Comparison of ENCODE assay signal across 30 cellular contexts in genomic region chr1:167387251-167387910, GRCh38.
A peak's percentile ranks its signal among the peaks of the same experiment; 100 is the strongest.
DNase-seq lines count a peak whose midpoint lies in the region; ATAC-seq, FAIRE-seq and TF ChIP-seq lines count a peak whose summit lies in the region.
"Had no signal": no experiment of that assay in that cellular context is flagged by ENCODE, and none has a peak within 500 bp of the region (broad histone marks: within the 10 kb centered on the region; RNA-seq: fewer than 3 reads in every experiment).

No MANE protein-coding gene starts in this region.

- in situ Hi-C loops in HepG2 (cut with HindIII; ENCODE audit: extremely low pct_ligation_motif_present, low pct_unique_long_range_greater_than_20kb), result no loop called here

- H2BK15ac ChIP-seq in H9 (ENCODE audit: low read depth, low read length), result no peak overlapping the region

- H3K4me2 ChIP-seq in H9 (ENCODE audit: insufficient read depth, insufficient read length, low read length), result no peak overlapping the region
- no peak overlapping the region for H3K4me2 ChIP-seq in HepG2 (ENCODE audit: low read depth, low read length)

- H2BK12ac ChIP-seq in H9 (ENCODE audit: insufficient read length, low read depth, low read length), result no peak overlapping the region

- no peak overlapping the region for H2BK20ac ChIP-seq in H9 (ENCODE audit: low read depth, low read length, poor library complexity, severe bottlenecking)

- H3K9me3 ChIP-seq in H9 (ENCODE audit: control insufficient read depth, low read depth, low read length) (no peaks in the 10 kb centered on the region), HepG2 (ENCODE audit: low read length) (no peaks in the 10 kb centered on the region)
- H3K9me3 ChIP-seq: colonic mucosa, MG63, SJSA1, upper lobe of left lung had no signal

- no CpG with 5 or more reads among the region's 7 CpGs for WGBS in H9 (ENCODE audit: extremely low coverage, insufficient read length, low lambda C conversion rate)
- 92% methylated on average over 7 of the region's 7 CpGs for WGBS in HepG2 (ENCODE audit: low lambda C conversion rate)

- H3K36me3 ChIP-seq in HepG2 (replicated peaks in 1 of 2; ENCODE audit: control insufficient read depth in 1 of 2, insufficient read depth in 2 of 2, low read length in 2 of 2), result peaks cover 3 to 23% of the 10 kb centered on the region in 2 experiments; a peak in 4 of 5 replicates
- H3K36me3 ChIP-seq: colonic mucosa had no signal

- TF ChIP-seq POLR2A in HepG2 (IDR thresholded peaks at IDR 0.05; ENCODE audit: insufficient read depth in 1 of 2, low read depth in 2 of 2, low read length in 2 of 2), result no peak

- ATAC-seq in HepG2, result no peak
- ATAC-seq in stimulated activated effector memory CD8-positive, alpha-beta T cell treated with anti-CD3 and anti-CD28 coated beads, Interleukin-12 subunit alpha, Interleukin-12 subunit beta, amount 100 ng/mL, for 72 hours, result peak; percentile 19
- no peak for ATAC-seq in foreskin keratinocyte
- ATAC-seq: esophagus mucosa; naive thymus-derived CD8-positive, alpha-beta T cell had no signal

- no peak overlapping the region for H3K4ac ChIP-seq in H9 (ENCODE audit: low read depth, low read length)

- no peaks in the 10 kb centered on the region for H3K23me2 ChIP-seq in H9 (ENCODE audit: insufficient read length, low read depth, low read length, poor library complexity, severe bottlenecking)

- H4K20me1 ChIP-seq in H9 (ENCODE audit: control insufficient read depth, insufficient read depth, insufficient read length) (no peaks in the 10 kb centered on the region), HepG2 (ENCODE audit: insufficient read depth, low read length) (no peaks in the 10 kb centered on the region)

- TF ChIP-seq RAD21 in HepG2 (CRISPR knock-in tag; IDR thresholded peaks at IDR 0.05), result no peak

- peak overlapping the region in 2 of 3 experiments; percentile 26 to 88; a peak in 2 of 7 replicates for H3K27ac Mint-ChIP-seq in H9
- no peak overlapping the region for H3K27ac Mint-ChIP-seq in stimulated activated effector memory CD8-positive, alpha-beta T cell treated with anti-CD3 and anti-CD28 coated beads, Interleukin-12 subunit alpha, Interleukin-12 subunit beta, amount 100 ng/mL, for 72 hours
- no peak overlapping the region for H3K27ac Mint-ChIP-seq in activated CD4-positive, alpha-beta memory T cell treated with anti-CD3 and anti-CD28 coated beads, Interleukin-2, amount 10 ng/mL, durations not matched to agents 7 days and 5 days
- H3K27ac Mint-ChIP-seq: CD4-positive, CD25-positive, alpha-beta regulatory T cell had no signal

- intact Hi-C loops in HepG2 (cut with micrococcal nuclease; ENCODE audit: unreplicated experiment), result no loop called here

- H3K79me2 ChIP-seq in H9 (ENCODE audit: insufficient read depth, low read length), result no peaks in the 10 kb centered on the region
- H3K79me2 ChIP-seq in HepG2 (ENCODE audit: insufficient read depth, low read length), result no peaks in the 10 kb centered on the region

- no peak overlapping the region for H4K8ac ChIP-seq in H9 (replicated peaks; ENCODE audit: insufficient read length, low read depth, low read length)

- CTCF ChIA-PET in HepG2 (lab: Yijun Ruan, JAX; ENCODE audit: low intra/inter-chr PET ratio, low total read pairs), result no interaction called here
- CTCF ChIA-PET in activated CD4-positive, alpha-beta memory T cell treated with anti-CD3 and anti-CD28 coated beads, Interleukin-2, amount 10 ng/mL, durations not matched to agents 7 days and 5 days (lab: Charles Lee), result interaction anchor here (0.6 to 1.4 kb wide), 2 partner anchors 15 to 120 kb away, joined by 3 to 6 read pairs; no protein-coding TSS in a partner anchor

- H3K27me3 ChIP-seq in H9 (ENCODE audit: insufficient read depth, low read length) (no peaks in the 10 kb centered on the region), HepG2 (ENCODE audit: control insufficient read depth in 1 of 2, insufficient read depth in 2 of 2, low read length in 2 of 2) (no peaks in the 10 kb centered on the region), foreskin keratinocyte (no peaks in the 10 kb centered on the region)
- H3K27me3 ChIP-seq: colonic mucosa, MG63, SJSA1, upper lobe of left lung had no signal

- no peak overlapping the region for H3K4me3 ChIP-seq in HepG2 (replicated peaks in 1 of 3; ENCODE audit: insufficient read depth in 1 of 3, low read depth in 2 of 3, low read length in 3 of 3)
- H3K4me3 ChIP-seq: colonic mucosa, MG63, SJSA1, upper lobe of left lung had no signal

- no peak overlapping the region for H3T11ph ChIP-seq in H9 (ENCODE audit: low read length)

- H2BK5ac ChIP-seq in H9 (ENCODE audit: insufficient read length, low read length), result no peak overlapping the region

- H3K4me1 ChIP-seq in H9 (ENCODE audit: insufficient read depth, low read length), result no peaks in the 10 kb centered on the region
- 0 out of 2 replicates have a peak, but pooled peaks cover 5% of the 10 kb centered on the region for H3K4me1 ChIP-seq in HepG2 (ENCODE audit: insufficient read depth, low read length)
- no peaks in the 10 kb centered on the region for H3K4me1 ChIP-seq in foreskin keratinocyte
- H3K4me1 ChIP-seq: colonic mucosa, SJSA1, upper lobe of left lung had no signal

- no peak overlapping the region for H3K9ac ChIP-seq in H9 (ENCODE audit: extremely low read depth, insufficient read length, low read length)
- no peak overlapping the region for H3K9ac ChIP-seq in HepG2 (ENCODE audit: insufficient read depth, low read depth, low read length)

- TF ChIP-seq CTCF in H9 (conservative IDR thresholded peaks at IDR 0.05) (no peak), HepG2 (CRISPR knock-in tag; IDR thresholded peaks at IDR 0.05) (no peak), foreskin keratinocyte (conservative IDR thresholded peaks at IDR 0.05) (no peak)

- H3K36me3 Mint-ChIP-seq in H9 (ENCODE audit: insufficient read depth in 1 of 3, low read depth in 3 of 3), result peaks cover 12 to 51% (median 49%) of the 10 kb centered on the region in 3 experiments; a peak in 6 of 7 replicates
- H3K36me3 Mint-ChIP-seq in stimulated activated effector memory CD8-positive, alpha-beta T cell treated with anti-CD3 and anti-CD28 coated beads, Interleukin-12 subunit alpha, Interleukin-12 subunit beta, amount 100 ng/mL, for 72 hours, result peaks cover 65% of the 10 kb centered on the region
- peaks cover 24% of the 10 kb centered on the region for H3K36me3 Mint-ChIP-seq in activated CD4-positive, alpha-beta memory T cell treated with anti-CD3 and anti-CD28 coated beads, Interleukin-2, amount 10 ng/mL, durations not matched to agents 7 days and 5 days (ENCODE audit: low read depth)

- TF ChIP-seq EP300 in HepG2 (IDR thresholded peaks at IDR 0.05; ENCODE audit: low read depth in 2 of 2, low read length in 2 of 2), result no peak
- TF ChIP-seq EP300 in HepG2 (CRISPR knock-in tag; IDR thresholded peaks at IDR 0.05; ENCODE audit: borderline replicate concordance), result no peak

- H3K4me3 Mint-ChIP-seq in H9, result no peak overlapping the region
- no peak overlapping the region for H3K4me3 Mint-ChIP-seq in stimulated activated effector memory CD8-positive, alpha-beta T cell treated with anti-CD3 and anti-CD28 coated beads, Interleukin-12 subunit alpha, Interleukin-12 subunit beta, amount 100 ng/mL, for 72 hours
- no peak overlapping the region for H3K4me3 Mint-ChIP-seq in activated CD4-positive, alpha-beta memory T cell treated with anti-CD3 and anti-CD28 coated beads, Interleukin-2, amount 10 ng/mL, durations not matched to agents 7 days and 5 days
- H3K4me3 Mint-ChIP-seq: CD4-positive, CD25-positive, alpha-beta regulatory T cell; naive thymus-derived CD8-positive, alpha-beta T cell had no signal

- H3K18ac ChIP-seq in H9 (ENCODE audit: insufficient read length, low read depth, low read length), result no peak overlapping the region

- no peak overlapping the region for H4K91ac ChIP-seq in H9 (ENCODE audit: insufficient read length, low read depth, low read length)

- no peaks in the 10 kb centered on the region for H3K79me1 ChIP-seq in H9 (ENCODE audit: insufficient read depth, low read depth, low read length, poor library complexity, severe bottlenecking)

- no peak overlapping the region for H2AK5ac ChIP-seq in H9 (ENCODE audit: insufficient read length, low read length)

- no peak overlapping the region for H3K23ac ChIP-seq in H9 (ENCODE audit: insufficient read length, low read depth, low read length)

- no peak overlapping the region for H3K14ac ChIP-seq in H9 (ENCODE audit: insufficient read depth, low read length)

- FAIRE-seq in HepG2 (lab: Jason Lieb, UNC), result no peak
- FAIRE-seq: bronchial epithelial cell, GM12892, RCC 7860 had no signal

- no peak for DNase-seq in H9
- DNase-seq in RPMI8226, result peak; percentile 7
- no peak for DNase-seq in HepG2 (ENCODE audit: low spot score)
- no peak for DNase-seq in stimulated activated effector memory CD8-positive, alpha-beta T cell treated with anti-CD3 and anti-CD28 coated beads, Interleukin-12 subunit alpha, Interleukin-12 subunit beta, amount 100 ng/mL, for 72 hours (ENCODE audit: low spot score in 2 of 2)
- no peak for DNase-seq in activated CD4-positive, alpha-beta memory T cell treated with anti-CD3 and anti-CD28 coated beads, Interleukin-2, amount 10 ng/mL, durations not matched to agents 7 days and 5 days
- no peak for DNase-seq in GM19238 (ENCODE audit: insufficient read length, low spot score)
- no peak for DNase-seq in foreskin keratinocyte
- DNase-seq: activated CD4-positive, alpha-beta T cell treated with anti-CD3 and anti-CD28 coated beads, Interleukin-2, amount 50 U/mL, for 48 hours; activated CD4-positive, CD25-positive, alpha-beta regulatory T cell; activated CD8-positive, alpha-beta memory T cell treated with anti-CD3 and anti-CD28 coated beads, Interleukin-2, amount 50 U/mL, for 4 hours; activated naive CD4-positive, alpha-beta T cell treated with anti-CD3 and anti-CD28 coated beads, Interleukin-2, amount 50 U/mL, for 16 hours; anterior cingulate cortex; CD4-positive, CD25-positive, alpha-beta regulatory T cell; colonic mucosa; DMS 273 treated with DMSO at 0.1 percent for 48 hours; EL; hippocampal formation; MG63; midbrain; naive thymus-derived CD8-positive, alpha-beta T cell; NCI-H2081; NCI-H226; stimulated activated CD4-positive, alpha-beta T cell treated with anti-CD3 and anti-CD28 coated beads, Interleukin-2, amount 100 ng/mL, for 48 hours; substantia nigra; upper lobe of left lung had no signal

- H2AFZ ChIP-seq in H9 (ENCODE audit: low read length) (no peak overlapping the region), HepG2 (ENCODE audit: low read length) (no peak overlapping the region)

- no peaks in the 10 kb centered on the region for H3K27me3 Mint-ChIP-seq in H9 (ENCODE audit: low read depth)
- no peaks in the 10 kb centered on the region for H3K27me3 Mint-ChIP-seq in activated CD4-positive, alpha-beta memory T cell treated with anti-CD3 and anti-CD28 coated beads, Interleukin-2, amount 10 ng/mL, durations not matched to agents 7 days and 5 days
- H3K27me3 Mint-ChIP-seq: CD4-positive, CD25-positive, alpha-beta regulatory T cell; naive thymus-derived CD8-positive, alpha-beta T cell had no signal

- POLR2A ChIA-PET in HepG2 (lab: Yijun Ruan, JAX), result no interaction called here
- POLR2A ChIA-PET in activated CD4-positive, alpha-beta memory T cell treated with anti-CD3 and anti-CD28 coated beads, Interleukin-2, amount 10 ng/mL, durations not matched to agents 7 days and 5 days (lab: Charles Lee), result no interaction called here

- no peak overlapping the region for H2BK120ac ChIP-seq in H9 (ENCODE audit: low read depth, low read length, poor library complexity, severe bottlenecking)

- BruUV-seq in HepG2 (replicated peaks; lab: Mats Ljungman, UMichigan), result no TSS peak

- no peaks in the 10 kb centered on the region for H3K9me3 Mint-ChIP-seq in H9
- no peaks in the 10 kb centered on the region for H3K9me3 Mint-ChIP-seq in stimulated activated effector memory CD8-positive, alpha-beta T cell treated with anti-CD3 and anti-CD28 coated beads, Interleukin-12 subunit alpha, Interleukin-12 subunit beta, amount 100 ng/mL, for 72 hours
- H3K9me3 Mint-ChIP-seq in activated CD4-positive, alpha-beta memory T cell treated with anti-CD3 and anti-CD28 coated beads, Interleukin-2, amount 10 ng/mL, durations not matched to agents 7 days and 5 days, result no peaks in the 10 kb centered on the region
- H3K9me3 Mint-ChIP-seq: CD4-positive, CD25-positive, alpha-beta regulatory T cell; naive thymus-derived CD8-positive, alpha-beta T cell had no signal

- H4K5ac ChIP-seq in H9 (ENCODE audit: insufficient read length, low read depth, low read length), result no peak overlapping the region

- H3K27ac ChIP-seq in H9 (ENCODE audit: insufficient read length, low read depth, low read length) (no peak overlapping the region), HepG2 (ENCODE audit: extremely low read length, insufficient read depth, low read length) (no peak overlapping the region), foreskin keratinocyte (no peak overlapping the region)
- H3K27ac ChIP-seq: colonic mucosa, SJSA1 had no signal

- H3K4me1 Mint-ChIP-seq in H9, result no peaks in the 10 kb centered on the region
- no peaks in the 10 kb centered on the region for H3K4me1 Mint-ChIP-seq in stimulated activated effector memory CD8-positive, alpha-beta T cell treated with anti-CD3 and anti-CD28 coated beads, Interleukin-12 subunit alpha, Interleukin-12 subunit beta, amount 100 ng/mL, for 72 hours
- H3K4me1 Mint-ChIP-seq in activated CD4-positive, alpha-beta memory T cell treated with anti-CD3 and anti-CD28 coated beads, Interleukin-2, amount 10 ng/mL, durations not matched to agents 7 days and 5 days, result no peaks in the 10 kb centered on the region

- no peak overlapping the region for H3K56ac ChIP-seq in H9 (ENCODE audit: insufficient read length, low read depth, low read length)

Comparison
In these comparisons a context has a peak if more than half of its experiments do, and no peak if none do; other contexts are left out.
1. H3K27ac Mint-ChIP-seq: peak in H9 (2 of 3); none in stimulated activated effector memory CD8-positive, alpha-beta T cell treated with anti-CD3 and anti-CD28 coated beads, Interleukin-12 subunit alpha, Interleukin-12 subunit beta, amount 100 ng/mL, for 72 hours (single experiment) and activated CD4-positive, alpha-beta memory T cell treated with anti-CD3 and anti-CD28 coated beads, Interleukin-2, amount 10 ng/mL, durations not matched to agents 7 days and 5 days (single experiment).